In the genomic region with DNA sequence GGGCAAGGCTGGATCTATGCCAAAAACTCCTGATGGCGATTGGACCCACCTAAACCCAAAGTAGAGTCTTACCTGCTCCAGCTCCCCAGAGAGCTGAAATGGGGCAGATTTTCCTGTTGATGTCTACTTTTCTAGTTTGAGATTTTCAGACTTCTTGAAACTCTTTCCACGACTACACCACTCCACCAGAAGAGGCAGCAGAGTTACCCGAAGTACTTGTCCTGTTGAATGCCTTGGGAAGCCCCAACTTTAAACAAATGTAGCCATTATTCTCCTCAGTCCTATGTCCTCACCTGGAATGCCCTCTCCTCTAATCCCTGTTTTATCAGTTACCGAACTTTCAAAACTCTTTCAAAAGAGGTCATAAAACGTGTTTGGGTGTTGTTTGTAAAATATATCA, we compare ENCODE assay signal across 1 cellular context.
TF ChIP-seq lines count a peak whose summit lies in the region.

No MANE protein-coding gene starts in this region.

TF ChIP-seq in GM12878, 131 proteins besides CTCF, POLR2A, EP300 and RAD21 (continued from another document):
- TF ChIP-seq, protein P1, sequence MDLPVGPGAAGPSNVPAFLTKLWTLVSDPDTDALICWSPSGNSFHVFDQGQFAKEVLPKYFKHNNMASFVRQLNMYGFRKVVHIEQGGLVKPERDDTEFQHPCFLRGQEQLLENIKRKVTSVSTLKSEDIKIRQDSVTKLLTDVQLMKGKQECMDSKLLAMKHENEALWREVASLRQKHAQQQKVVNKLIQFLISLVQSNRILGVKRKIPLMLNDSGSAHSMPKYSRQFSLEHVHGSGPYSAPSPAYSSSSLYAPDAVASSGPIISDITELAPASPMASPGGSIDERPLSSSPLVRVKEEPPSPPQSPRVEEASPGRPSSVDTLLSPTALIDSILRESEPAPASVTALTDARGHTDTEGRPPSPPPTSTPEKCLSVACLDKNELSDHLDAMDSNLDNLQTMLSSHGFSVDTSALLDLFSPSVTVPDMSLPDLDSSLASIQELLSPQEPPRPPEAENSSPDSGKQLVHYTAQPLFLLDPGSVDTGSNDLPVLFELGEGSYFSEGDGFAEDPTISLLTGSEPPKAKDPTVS (IDR thresholded peaks at IDR 0.05; ENCODE audit: low read depth, low read length), result no peak
- TF ChIP-seq RUNX3 (IDR thresholded peaks at IDR 0.05; ENCODE audit: low read length), result no peak
- TF ChIP-seq, protein P2, sequence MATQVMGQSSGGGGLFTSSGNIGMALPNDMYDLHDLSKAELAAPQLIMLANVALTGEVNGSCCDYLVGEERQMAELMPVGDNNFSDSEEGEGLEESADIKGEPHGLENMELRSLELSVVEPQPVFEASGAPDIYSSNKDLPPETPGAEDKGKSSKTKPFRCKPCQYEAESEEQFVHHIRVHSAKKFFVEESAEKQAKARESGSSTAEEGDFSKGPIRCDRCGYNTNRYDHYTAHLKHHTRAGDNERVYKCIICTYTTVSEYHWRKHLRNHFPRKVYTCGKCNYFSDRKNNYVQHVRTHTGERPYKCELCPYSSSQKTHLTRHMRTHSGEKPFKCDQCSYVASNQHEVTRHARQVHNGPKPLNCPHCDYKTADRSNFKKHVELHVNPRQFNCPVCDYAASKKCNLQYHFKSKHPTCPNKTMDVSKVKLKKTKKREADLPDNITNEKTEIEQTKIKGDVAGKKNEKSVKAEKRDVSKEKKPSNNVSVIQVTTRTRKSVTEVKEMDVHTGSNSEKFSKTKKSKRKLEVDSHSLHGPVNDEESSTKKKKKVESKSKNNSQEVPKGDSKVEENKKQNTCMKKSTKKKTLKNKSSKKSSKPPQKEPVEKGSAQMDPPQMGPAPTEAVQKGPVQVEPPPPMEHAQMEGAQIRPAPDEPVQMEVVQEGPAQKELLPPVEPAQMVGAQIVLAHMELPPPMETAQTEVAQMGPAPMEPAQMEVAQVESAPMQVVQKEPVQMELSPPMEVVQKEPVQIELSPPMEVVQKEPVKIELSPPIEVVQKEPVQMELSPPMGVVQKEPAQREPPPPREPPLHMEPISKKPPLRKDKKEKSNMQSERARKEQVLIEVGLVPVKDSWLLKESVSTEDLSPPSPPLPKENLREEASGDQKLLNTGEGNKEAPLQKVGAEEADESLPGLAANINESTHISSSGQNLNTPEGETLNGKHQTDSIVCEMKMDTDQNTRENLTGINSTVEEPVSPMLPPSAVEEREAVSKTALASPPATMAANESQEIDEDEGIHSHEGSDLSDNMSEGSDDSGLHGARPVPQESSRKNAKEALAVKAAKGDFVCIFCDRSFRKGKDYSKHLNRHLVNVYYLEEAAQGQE (IDR thresholded peaks at IDR 0.05; ENCODE audit: low read depth, low read length), result no peak
- TF ChIP-seq, protein P3, sequence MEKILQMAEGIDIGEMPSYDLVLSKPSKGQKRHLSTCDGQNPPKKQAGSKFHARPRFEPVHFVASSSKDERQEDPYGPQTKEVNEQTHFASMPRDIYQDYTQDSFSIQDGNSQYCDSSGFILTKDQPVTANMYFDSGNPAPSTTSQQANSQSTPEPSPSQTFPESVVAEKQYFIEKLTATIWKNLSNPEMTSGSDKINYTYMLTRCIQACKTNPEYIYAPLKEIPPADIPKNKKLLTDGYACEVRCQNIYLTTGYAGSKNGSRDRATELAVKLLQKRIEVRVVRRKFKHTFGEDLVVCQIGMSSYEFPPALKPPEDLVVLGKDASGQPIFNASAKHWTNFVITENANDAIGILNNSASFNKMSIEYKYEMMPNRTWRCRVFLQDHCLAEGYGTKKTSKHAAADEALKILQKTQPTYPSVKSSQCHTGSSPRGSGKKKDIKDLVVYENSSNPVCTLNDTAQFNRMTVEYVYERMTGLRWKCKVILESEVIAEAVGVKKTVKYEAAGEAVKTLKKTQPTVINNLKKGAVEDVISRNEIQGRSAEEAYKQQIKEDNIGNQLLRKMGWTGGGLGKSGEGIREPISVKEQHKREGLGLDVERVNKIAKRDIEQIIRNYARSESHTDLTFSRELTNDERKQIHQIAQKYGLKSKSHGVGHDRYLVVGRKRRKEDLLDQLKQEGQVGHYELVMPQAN (conservative IDR thresholded peaks at IDR 0.05), result no peak
- TF ChIP-seq ASH2L (IDR thresholded peaks at IDR 0.05; ENCODE audit: borderline replicate concordance, low read depth), result no peak
- TF ChIP-seq DPF2 (IDR thresholded peaks at IDR 0.05), result no peak
